26 cellular contexts compared by ENCODE assay signal in the genomic region with DNA sequence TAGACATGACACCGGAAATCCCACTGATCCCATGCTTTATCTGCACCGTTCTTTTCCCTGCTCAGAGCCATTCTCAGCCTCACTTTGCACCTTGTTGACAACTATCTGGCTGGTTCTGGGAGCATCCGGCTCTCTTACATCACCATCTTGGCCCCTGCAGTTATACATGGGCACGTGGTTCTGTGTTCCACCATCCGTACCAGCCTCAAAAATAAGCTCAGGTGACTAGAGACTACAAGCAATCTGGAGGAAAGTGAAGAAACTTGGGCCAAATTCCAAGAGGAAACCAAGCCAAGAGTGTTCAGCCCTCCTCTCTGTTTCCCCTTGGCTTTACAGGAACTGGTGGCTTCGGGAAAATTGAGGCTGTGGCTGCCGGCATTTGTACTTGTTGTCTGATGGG.
DNase-seq lines count a peak whose midpoint lies in the region; ATAC-seq, FAIRE-seq and TF ChIP-seq lines count a peak whose summit lies in the region.
"Had no signal": no experiment of that assay in that cellular context is flagged by ENCODE, and none has a peak within 500 bp of the region (broad histone marks: within the 10 kb centered on the region; RNA-seq: fewer than 3 reads in every experiment).

No MANE protein-coding gene starts in this region.

- no peak for FAIRE-seq in small intestine (lab: Jason Lieb, UNC)
- FAIRE-seq: A549, GM18507, H54 had no signal

- no peaks in the 10 kb centered on the region for H3K9me3 ChIP-seq in small intestine (ENCODE audit: control insufficient read depth, low read depth)
- H3K9me3 ChIP-seq: A549, SJCRH30 had no signal

- ATAC-seq in GM23338 (no peak), omental fat pad (ENCODE audit: low FRiP score) (peak; percentile 57), HG03469 (IDR thresholded peaks at IDR 0.05; ENCODE audit: unreplicated experiment) (no peak)
- ATAC-seq: A549, PC-3, SK-N-SH treated with all-trans-retinoic acid at 6 μM for 48 hours had no signal

- H3K4me1 ChIP-seq in GM23338 (ENCODE audit: insufficient read depth) = peaks cover 14% of the 10 kb centered on the region
- H3K4me1 ChIP-seq in small intestine (ENCODE audit: control insufficient read depth in 2 of 2, insufficient read depth in 1 of 2, low read depth in 1 of 2, low read length in 1 of 2) = peaks cover 3% of the 10 kb centered on the region in 2 donors
- H3K4me1 ChIP-seq: A549, SJCRH30 had no signal

- no peaks in the 10 kb centered on the region for H3F3A ChIP-seq in GM23338 (replicated peaks; ENCODE audit: low read depth)

- 83 to 88% (median 84%) methylated on average over 7 of the region's 7 CpGs for WGBS in small intestine, 3 donors

- peaks cover 16% of the 10 kb centered on the region; the same call in 2 of the 3 replicates for H3K4me1 Mint-ChIP-seq in GM23338

- peaks cover 5% of the 10 kb centered on the region for H3K27me3 Mint-ChIP-seq in GM23338 (ENCODE audit: insufficient read depth, low read depth, poor library complexity)
- H3K27me3 Mint-ChIP-seq: CD4-positive, alpha-beta T cell had no signal

- peaks cover 4% of the 10 kb centered on the region; the same call in 1 of the 3 replicates for H3K36me3 Mint-ChIP-seq in GM23338 (ENCODE audit: low read depth)

- no peak overlapping the region for H3K4me2 ChIP-seq in GM23338
- H3K4me2 ChIP-seq: A549 had no signal

- DNase-seq in GM23338 (ENCODE audit: low spot score) (no peak), NCI-H446 treated with DMSO at 0.1 percent for 48 hours (lab: John Stamatoyannopoulos, UW) (peak; percentile 22), epithelial cell of esophagus (ENCODE audit: low read depth) (peak; percentile 6), omental fat pad (ENCODE audit: low spot score) (no peak), small intestine (no peak)
- DNase-seq in stimulated activated naive CD4-positive, alpha-beta T cell (lab: John Stamatoyannopoulos, UW) = no peak
- DNase-seq: AML-193; CD4-positive, alpha-beta T cell; COR-L47; DMS53; IMR-90; KG1; NCI-H1048; NCI-H1694; NCI-H2029 treated with DMSO at 0.1 percent for 48 hours; NCI-H526; NCI-H82; NK-92 treated with Interleukin-12 subunit alpha and Interleukin-12 subunit beta, amount 100 ng/mL, for 24 hours; PC-3; SJCRH30 had no signal

- TF ChIP-seq CTCF in GM23338 (conservative IDR thresholded peaks at IDR 0.05; ENCODE audit: low read depth in 2 of 2) = no peak
- no peak for TF ChIP-seq CTCF in epithelial cell of esophagus (IDR thresholded peaks at IDR 0.05; ENCODE audit: insufficient read depth, low read depth, low read length, missing control alignments)
- TF ChIP-seq CTCF in omental fat pad (IDR thresholded peaks at IDR 0.05) = no peak

- H3K27me3 ChIP-seq in GM23338 (ENCODE audit: insufficient read depth) (no peaks in the 10 kb centered on the region), small intestine (ENCODE audit: control insufficient read depth in 2 of 2, insufficient read depth in 2 of 2, low read length in 2 of 2) (no peaks in the 10 kb centered on the region)
- H3K27me3 ChIP-seq: BLaER1 treated with 17β-estradiol and CSF1 and Interleukin-3, amounts not matched to agents 10 nM and 100 nM; SJCRH30 had no signal

- H3K36me3 ChIP-seq in GM23338 (ENCODE audit: insufficient read depth) (no peaks in the 10 kb centered on the region), small intestine (ENCODE audit: control insufficient read depth in 2 of 2, insufficient read depth in 2 of 2, low read length in 2 of 2) (no peaks in the 10 kb centered on the region)
- H3K36me3 ChIP-seq: BLaER1 treated with 17β-estradiol and CSF1 and Interleukin-3, amounts not matched to agents 10 nM and 100 nM; SJCRH30 had no signal

- peak overlapping the region; percentile 69; the same call in 1 of the 2 replicates for H2AFZ ChIP-seq in GM23338

- no peaks in the 10 kb centered on the region for H3K79me2 ChIP-seq in GM23338 (replicated peaks; ENCODE audit: insufficient read depth)

- no peaks in the 10 kb centered on the region; the same call in 1 of the 2 replicates for H3K9me2 ChIP-seq in GM23338 (ENCODE audit: insufficient read depth)

- H3K4me3 Mint-ChIP-seq in GM23338 = no peak overlapping the region
- H3K4me3 Mint-ChIP-seq: CD4-positive, alpha-beta T cell had no signal

- no peaks in the 10 kb centered on the region for H4K20me1 ChIP-seq in GM23338 (replicated peaks; ENCODE audit: insufficient read depth)
- H4K20me1 ChIP-seq: BLaER1 treated with 17β-estradiol and CSF1 and Interleukin-3, amounts not matched to agents 10 nM and 100 nM had no signal

- H3K27ac ChIP-seq in GM23338 (ENCODE audit: low read depth) (no peak overlapping the region), small intestine (ENCODE audit: low read depth in 1 of 2, low read length in 1 of 2) (no peak overlapping the region)
- H3K27ac ChIP-seq: A549; BLaER1 treated with 17β-estradiol and CSF1 and Interleukin-3, amounts not matched to agents 10 nM and 100 nM; SJCRH30 had no signal

- no peak overlapping the region for H3K27ac Mint-ChIP-seq in GM23338
- H3K27ac Mint-ChIP-seq: CD4-positive, alpha-beta T cell had no signal

- no peak overlapping the region for H3K4me3 ChIP-seq in GM23338
- H3K4me3 ChIP-seq in epithelial cell of esophagus (ENCODE audit: low read length) = no peak overlapping the region
- H3K4me3 ChIP-seq in small intestine (ENCODE audit: low read depth in 1 of 2, low read length in 2 of 2) = no peak overlapping the region
- H3K4me3 ChIP-seq: A549; BLaER1 treated with 17β-estradiol and CSF1 and Interleukin-3, amounts not matched to agents 10 nM and 100 nM; SJCRH30 had no signal

- peaks cover 2% of the 10 kb centered on the region; the same call in 2 of the 3 replicates for H3K9me3 Mint-ChIP-seq in GM23338
- H3K9me3 Mint-ChIP-seq: CD4-positive, alpha-beta T cell had no signal

TF ChIP-seq in GM23338, 12 proteins besides CTCF, POLR2A, EP300 and RAD21 (continues in another document):
- TF ChIP-seq, protein P1, sequence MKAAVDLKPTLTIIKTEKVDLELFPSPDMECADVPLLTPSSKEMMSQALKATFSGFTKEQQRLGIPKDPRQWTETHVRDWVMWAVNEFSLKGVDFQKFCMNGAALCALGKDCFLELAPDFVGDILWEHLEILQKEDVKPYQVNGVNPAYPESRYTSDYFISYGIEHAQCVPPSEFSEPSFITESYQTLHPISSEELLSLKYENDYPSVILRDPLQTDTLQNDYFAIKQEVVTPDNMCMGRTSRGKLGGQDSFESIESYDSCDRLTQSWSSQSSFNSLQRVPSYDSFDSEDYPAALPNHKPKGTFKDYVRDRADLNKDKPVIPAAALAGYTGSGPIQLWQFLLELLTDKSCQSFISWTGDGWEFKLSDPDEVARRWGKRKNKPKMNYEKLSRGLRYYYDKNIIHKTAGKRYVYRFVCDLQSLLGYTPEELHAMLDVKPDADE (IDR thresholded peaks at IDR 0.05) = no peak
- TF ChIP-seq ZNF114 (CRISPR knock-in tag; IDR thresholded peaks at IDR 0.05) (no peak), STAT1 (IDR thresholded peaks at IDR 0.05; ENCODE audit: unreplicated experiment) (no peak)

Comparison
In these comparisons a context has a peak if more than half of its experiments do, and no peak if none do; other contexts are left out.
1. DNase-seq: peak in NCI-H446 treated with DMSO at 0.1 percent for 48 hours (single experiment) and epithelial cell of esophagus (single experiment); none in GM23338 (single experiment), omental fat pad (single experiment), small intestine (single experiment) and stimulated activated naive CD4-positive, alpha-beta T cell (0 of 6).